In genomic region chr9:82356131-82356530, GRCh38 we compare ENCODE assay signal across 22 cellular contexts.
"Had no signal": no experiment of that assay in that cellular context is flagged by ENCODE, and none has a peak within 500 bp of the region (broad histone marks: within the 10 kb centered on the region; RNA-seq: fewer than 3 reads in every experiment).

No MANE protein-coding gene starts in this region.

- H3K27me3 ChIP-seq: SJSA1 had no signal

- DNase-seq: Karpas-422, KG1, MV-4-11, NCI-H1048, NCI-H1105, NCI-H1417, NCI-H1436 treated with DMSO at 0.1 percent for 48 hours, NCI-H1694 treated with DMSO at 0.1 percent for 48 hours, NCI-H1930, NCI-H2081, NCI-H2107, NCI-H2227 treated with DMSO at 0.1 percent for 48 hours, NCI-H510A, NCI-H524 treated with DMSO at 0.1 percent for 48 hours, NCI-H774, Right ventricle myocardium superior, RPMI8226, SIG-M5, SW 1271, T-cell had no signal

- H3K27ac ChIP-seq: HL-60, SJSA1 had no signal

- H3K4me3 ChIP-seq: SJSA1 had no signal

- H3K36me3 ChIP-seq: SJSA1 had no signal

- ATAC-seq: T-cell had no signal

- H3K9me3 ChIP-seq: SJSA1 had no signal
